In the genomic region with DNA sequence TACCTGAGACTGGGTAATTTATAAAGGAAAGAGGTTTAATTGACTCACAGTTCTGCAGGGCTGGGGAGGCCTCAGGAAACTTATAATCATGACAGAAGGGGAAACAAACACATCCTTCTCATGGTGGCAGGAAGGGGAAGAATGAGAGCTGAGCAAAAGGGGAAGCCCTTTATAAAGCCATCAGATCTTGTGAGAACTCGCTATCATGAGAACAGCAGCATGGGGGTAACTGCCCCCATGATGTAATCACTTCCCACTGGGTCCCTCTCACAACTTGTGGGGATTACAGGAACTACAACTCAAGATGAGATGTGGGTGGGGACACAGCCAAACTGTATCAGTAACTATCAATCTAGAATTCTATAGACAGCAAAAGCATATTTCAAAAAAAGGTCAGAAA, we compare ENCODE assay signal across 15 cellular contexts.
A peak's percentile ranks its signal among the peaks of the same experiment; 100 is the strongest.
DNase-seq lines count a peak whose midpoint lies in the region; ATAC-seq and TF ChIP-seq lines count a peak whose summit lies in the region.
"Had no signal": no experiment of that assay in that cellular context is flagged by ENCODE, and none has a peak within 500 bp of the region (broad histone marks: within the 10 kb centered on the region; RNA-seq: fewer than 3 reads in every experiment).

No MANE protein-coding gene starts in this region.

- peak; percentile 64 for DNase-seq in GDM1 (lab: John Stamatoyannopoulos, UW)
- DNase-seq in NAMALWA (ENCODE audit: low spot score) = peak; percentile 64
- no peak for DNase-seq in activated B cell treated with CpG ODN at 0.5 μM for 24 hours
- DNase-seq in NCI-H226 = no peak
- DNase-seq in nucleus accumbens (lab: John Stamatoyannopoulos, UW) = no peak
- DNase-seq in NCI-H1092 (lab: John Stamatoyannopoulos, UW) = no peak
- DNase-seq: Calu3, DMS79, EL, GOT3, H9, Kasumi-1 had no signal

- peaks cover 51% of the 10 kb centered on the region for H3K4me1 Mint-ChIP-seq in activated B cell treated with CpG ODN at 0.5 μM for 24 hours
- H3K4me1 Mint-ChIP-seq: H9 had no signal

- H3K27me3 Mint-ChIP-seq in activated B cell treated with CpG ODN at 0.5 μM for 24 hours = no peaks in the 10 kb centered on the region

- H3K36me3 Mint-ChIP-seq in activated B cell treated with CpG ODN at 0.5 μM for 24 hours (ENCODE audit: low read depth) = peaks cover 17% of the 10 kb centered on the region

- intact Hi-C loops in activated B cell treated with CpG ODN at 0.5 μM for 24 hours (cut with micrococcal nuclease) = no loop called here

- no peak for ATAC-seq in activated B cell treated with CpG ODN at 0.5 μM for 24 hours (ENCODE audit: low read depth)
- no peak for ATAC-seq in HG03457 (IDR thresholded peaks at IDR 0.05; ENCODE audit: unreplicated experiment)
- ATAC-seq: A549 had no signal

- H3K27ac Mint-ChIP-seq in activated B cell treated with CpG ODN at 0.5 μM for 24 hours = peak overlapping the region; percentile 65
- H3K27ac Mint-ChIP-seq: H9 had no signal

- H3K4me3 Mint-ChIP-seq in activated B cell treated with CpG ODN at 0.5 μM for 24 hours = no peak overlapping the region
- H3K4me3 Mint-ChIP-seq: CD14-positive monocyte, H9 had no signal

- CTCF ChIA-PET in activated B cell treated with CpG ODN at 0.5 μM for 24 hours (lab: Charles Lee) = no interaction called here

- TF ChIP-seq CTCF in activated B cell treated with CpG ODN at 0.5 μM for 24 hours (IDR thresholded peaks at IDR 0.05) = no peak

- POLR2A ChIA-PET in activated B cell treated with CpG ODN at 0.5 μM for 24 hours (lab: Charles Lee) = no interaction called here

- peaks cover 28% of the 10 kb centered on the region for H3K9me3 Mint-ChIP-seq in activated B cell treated with CpG ODN at 0.5 μM for 24 hours

Comparison
In these comparisons a context has a peak if more than half of its experiments do, and no peak if none do; other contexts are left out.
1. DNase-seq: peak in GDM1 (single experiment) and NAMALWA (single experiment); none in activated B cell treated with CpG ODN at 0.5 μM for 24 hours (single experiment), NCI-H226 (single experiment), nucleus accumbens (0 of 56) and NCI-H1092 (single experiment).